In the genomic region with DNA sequence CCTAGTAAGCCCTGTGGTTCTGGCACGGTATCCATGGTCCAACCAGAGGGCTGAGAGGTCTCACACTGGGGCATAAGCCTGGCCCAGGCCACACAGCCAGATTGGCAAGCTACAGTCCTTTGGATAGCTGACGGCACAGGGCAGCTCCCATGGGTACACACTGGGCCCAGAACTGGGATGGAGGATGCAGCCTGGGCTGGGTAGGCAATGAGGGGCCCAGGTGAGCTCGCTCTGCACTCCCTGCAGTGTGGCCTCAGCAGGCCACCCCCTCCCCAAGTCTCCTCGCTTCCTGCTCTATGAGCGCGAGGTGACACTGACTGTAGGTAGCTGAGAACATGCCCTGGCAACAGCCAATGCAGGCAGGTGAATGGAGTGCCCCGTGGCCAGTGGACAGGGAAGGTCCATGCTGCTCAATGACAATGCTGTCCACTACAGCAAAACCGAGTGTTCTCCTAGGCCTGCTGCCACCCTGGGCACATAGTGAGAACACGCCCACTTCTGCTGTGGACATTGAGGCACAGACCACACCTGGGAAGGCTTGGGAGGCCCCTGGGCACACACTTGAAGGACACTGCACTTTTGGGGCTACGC, we compare ENCODE assay signal across 18 cellular contexts. TPM values are rescaled to one million over a fixed set of nuclear protein-coding genes. Genes with fewer than 3 reads are reported as not detected.
DNase-seq lines count a peak whose midpoint lies in the region; ATAC-seq, FAIRE-seq and TF ChIP-seq lines count a peak whose summit lies in the region.
"Had no signal": no experiment of that assay in that cellular context is flagged by ENCODE, and none has a peak within 500 bp of the region (broad histone marks: within the 10 kb centered on the region; RNA-seq: fewer than 3 reads in every experiment).

No MANE protein-coding gene starts in this region.

- H3K27me3 ChIP-seq in heart left ventricle (peaks cover 0 to 20% (median 0%) of the 10 kb centered on the region in 9 donors), vagina (no peaks in the 10 kb centered on the region)

- H3K4me3 Mint-ChIP-seq in chondrocyte (ENCODE audit: unreplicated experiment) = no peak overlapping the region

- H3K4me1 Mint-ChIP-seq in chondrocyte (ENCODE audit: low read depth) = no peaks in the 10 kb centered on the region

- TF ChIP-seq CTCF in heart left ventricle (IDR thresholded peaks at IDR 0.05) = no peak
- no peak for TF ChIP-seq CTCF in chondrocyte (IDR thresholded peaks at IDR 0.05)
- no peak for TF ChIP-seq CTCF in mucosa of descending colon (IDR thresholded peaks at IDR 0.05)
- no peak for TF ChIP-seq CTCF in vagina (IDR thresholded peaks at IDR 0.05)

- H3K27me3 Mint-ChIP-seq in chondrocyte (ENCODE audit: low read depth) = peaks cover 3% of the 10 kb centered on the region

- no peaks in the 10 kb centered on the region for H3K9me3 ChIP-seq in heart left ventricle
- no peaks in the 10 kb centered on the region for H3K9me3 ChIP-seq in mucosa of descending colon
- no peaks in the 10 kb centered on the region for H3K9me3 ChIP-seq in vagina
- H3K9me3 ChIP-seq: A549 had no signal

- DNase-seq in heart left ventricle (peak in 3 of 5 donors; percentile 17 to 44 (median 25)), left cardiac atrium (no peak), chondrocyte (ENCODE audit: low spot score) (peak; percentile 72), mucosa of descending colon (peak in 2 of 3 donors; percentile 14 to 42), urothelium cell line (ENCODE audit: low spot score) (no peak), dedifferentiated amniotic fluid mesenchymal stem cell (ENCODE audit: extremely low spot score) (no peak), putamen (ENCODE audit: low spot score) (no peak), vagina (ENCODE audit: extremely low spot score in 2 of 2) (no peak)
- DNase-seq: DMS79, GOT3, MM.1S, NCI-H1105, NCI-H187, PC-3 had no signal

- WGBS in heart left ventricle, 4 donors = 88 to 95% (median 93%) methylated on average over 9 to 10 of the region's 10 CpGs

- TF ChIP-seq POLR2A in heart left ventricle (IDR thresholded peaks at IDR 0.05) = no peak
- no peak for TF ChIP-seq POLR2A in vagina (IDR thresholded peaks at IDR 0.05)

- H3K36me3 ChIP-seq in heart left ventricle (no peaks in the 10 kb centered on the region), mucosa of descending colon (ENCODE audit: low read depth) (no peaks in the 10 kb centered on the region), vagina (no peaks in the 10 kb centered on the region)

- H3K27ac ChIP-seq in heart left ventricle (no peak overlapping the region), vagina (no peak overlapping the region)
- H3K27ac ChIP-seq: A549 had no signal

- intact Hi-C loops in heart left ventricle (cut with DNase I) = loop anchor here (1.0 to 2.0 kb wide), 4 partner anchors 41 to 43 kb away; no protein-coding TSS in a partner anchor
- intact Hi-C loops in left cardiac atrium (cut with DNase I) = loop anchor here (1.0 to 2.0 kb wide), 2 partner anchors 43 to 46 kb away; no protein-coding TSS in a partner anchor
- intact Hi-C loops in mucosa of descending colon (cut with DNase I, micrococcal nuclease) = loop anchor here in 1 of 2 donors (5.0 kb wide), 1 partner anchor 41 kb away; no protein-coding TSS in a partner anchor
- intact Hi-C loops in vagina (cut with DNase I) = loop anchor here (2.0 kb wide), 1 partner anchor 42 kb away; no protein-coding TSS in a partner anchor

- H3K4me1 ChIP-seq in heart left ventricle = peaks cover 3 to 50% (median 15%) of the 10 kb centered on the region in 12 donors
- H3K4me1 ChIP-seq in mucosa of descending colon (ENCODE audit: low read depth) = peaks cover 12% of the 10 kb centered on the region
- H3K4me1 ChIP-seq in vagina = peaks cover 6% of the 10 kb centered on the region

- no peaks in the 10 kb centered on the region for H3K9me3 Mint-ChIP-seq in chondrocyte (ENCODE audit: low read depth)
- H3K9me3 Mint-ChIP-seq: CD4-positive, CD25-positive, alpha-beta regulatory T cell had no signal

- no peak overlapping the region for H3K4me3 ChIP-seq in heart left ventricle
- H3K4me3 ChIP-seq in mucosa of descending colon = no peak overlapping the region
- H3K4me3 ChIP-seq in vagina = no peak overlapping the region
- H3K4me3 ChIP-seq: A549 had no signal

- peak; percentile 92 for FAIRE-seq in urothelium cell line (lab: Jason Lieb, UNC)
- FAIRE-seq: A549, GM12892, GM19239 had no signal

- peak in 1 of 4 donors; percentile 0 for ATAC-seq in heart left ventricle
- no peak for ATAC-seq in left cardiac atrium
- ATAC-seq in mucosa of descending colon = no peak
- ATAC-seq: PC-3 had no signal

- H3K27ac Mint-ChIP-seq in chondrocyte (ENCODE audit: unreplicated experiment) = no peak overlapping the region
- H3K27ac Mint-ChIP-seq: CD4-positive, CD25-positive, alpha-beta regulatory T cell had no signal

- H3K36me3 Mint-ChIP-seq in chondrocyte (ENCODE audit: low read depth) = no peaks in the 10 kb centered on the region
- H3K36me3 Mint-ChIP-seq: CD4-positive, CD25-positive, alpha-beta regulatory T cell had no signal

RNA-seq across cellular contexts. Expression of a gene that starts 3.8 kb away (rescaled TPM):
- 10 to 100 TPM; 21.2 to 46.6 (median 33.3) TPM for total RNA-seq in heart left ventricle
- 10 to 100 TPM; 33.0 to 39.2 TPM for polyA plus RNA-seq in heart left ventricle
- 10 to 100 TPM; 12.5 to 13.4 TPM for total RNA-seq in left cardiac atrium
- total RNA-seq in chondrocyte = 15.2 to 24.2 TPM (median 21.5 TPM) in 3 replicates
- 10 to 100 TPM; 11.2 to 15.3 (median 15.1) TPM for total RNA-seq in mucosa of descending colon
- total RNA-seq in vagina = 10.8 TPM

RNA-seq across cellular contexts. Expression of a gene that starts 8.1 kb away (rescaled TPM):
- total RNA-seq in heart left ventricle = 100 to 1,000 TPM in 3 of 9 donors, 10 to 100 TPM in 6; 55.6 to 341 (median 83.7) TPM
- polyA plus RNA-seq in heart left ventricle = 10 to 100 TPM; 51.3 to 63.0 TPM
- 10 to 100 TPM; 55.0 to 80.0 TPM for total RNA-seq in left cardiac atrium
- total RNA-seq in chondrocyte = 21.7 to 30.4 TPM (median 30.1 TPM) in 3 replicates
- total RNA-seq in mucosa of descending colon = 10 to 100 TPM; 17.5 to 29.7 (median 27.6) TPM
- total RNA-seq in vagina = 21.4 TPM

Comparison
In these comparisons a context has a peak if more than half of its experiments do, and no peak if none do; other contexts are left out.
1. DNase-seq: peak in heart left ventricle (3 of 5), chondrocyte (single experiment) and mucosa of descending colon (2 of 3); none in left cardiac atrium (single experiment), urothelium cell line (single experiment), dedifferentiated amniotic fluid mesenchymal stem cell (single experiment), putamen (single experiment) and vagina (0 of 2).